ENCODE assay signal across 14 cellular contexts in genomic region chr7:155670521-155670920, GRCh38. TPM values are rescaled to one million over a fixed set of nuclear protein-coding genes. Genes with fewer than 3 reads are reported as not detected.
A peak's percentile ranks its signal among the peaks of the same experiment; 100 is the strongest.
DNase-seq lines count a peak whose midpoint lies in the region; ATAC-seq and TF ChIP-seq lines count a peak whose summit lies in the region.
"Had no signal": no experiment of that assay in that cellular context is flagged by ENCODE, and none has a peak within 500 bp of the region (broad histone marks: within the 10 kb centered on the region; RNA-seq: fewer than 3 reads in every experiment).

No MANE protein-coding gene starts in this region.

- H3K27me3 ChIP-seq in cardiac muscle cell (no peaks in the 10 kb centered on the region), right atrium auricular region (no peaks in the 10 kb centered on the region), thyroid gland (no peaks in the 10 kb centered on the region)

- H3K27ac Mint-ChIP-seq in immature natural killer cell = peak overlapping the region in 4 of 6 donors; percentile 2 to 51 (median 34)
- H3K27ac Mint-ChIP-seq: activated CD8-positive, alpha-beta T cell treated with anti-CD3 and anti-CD28 coated beads, Interleukin-2, amount 10 ng/mL, durations not matched to agents 7 days and 5 days had no signal

- TF ChIP-seq CTCF in cardiac muscle cell (IDR thresholded peaks at IDR 0.05; ENCODE audit: low read depth, low read length) (no peak), right atrium auricular region (IDR thresholded peaks at IDR 0.05) (no peak), thyroid gland (IDR thresholded peaks at IDR 0.05) (no peak)

- H3K36me3 Mint-ChIP-seq in immature natural killer cell = peaks cover 0 to 8% (median 0%) of the 10 kb centered on the region in 3 donors

- H3K9me3 Mint-ChIP-seq in immature natural killer cell = no peaks in the 10 kb centered on the region
- H3K9me3 Mint-ChIP-seq: T-cell had no signal

- no peak for TF ChIP-seq POLR2A in thyroid gland (IDR thresholded peaks at IDR 0.05)

- H3K4me1 Mint-ChIP-seq in immature natural killer cell = peaks cover 66 to 81% of the 10 kb centered on the region in 2 donors

- H3K27ac ChIP-seq in cardiac muscle cell (peak overlapping the region; percentile 5), right atrium auricular region (no peak overlapping the region), thyroid gland (peak overlapping the region in 1 of 3 donors; percentile 8)

- H3K36me3 ChIP-seq in cardiac muscle cell = peaks cover 2% of the 10 kb centered on the region
- no peaks in the 10 kb centered on the region for H3K36me3 ChIP-seq in right atrium auricular region
- H3K36me3 ChIP-seq in thyroid gland = no peaks in the 10 kb centered on the region

- WGBS in thyroid gland, 2 donors = 50 to 54% methylated on average over 5 of the region's 5 CpGs

- H3K9me3 ChIP-seq in cardiac muscle cell (ENCODE audit: low read depth) (no peaks in the 10 kb centered on the region), right atrium auricular region (no peaks in the 10 kb centered on the region), thyroid gland (no peaks in the 10 kb centered on the region)

- H3K4me3 Mint-ChIP-seq in immature natural killer cell = no peak overlapping the region
- H3K4me3 Mint-ChIP-seq: activated CD8-positive, alpha-beta T cell treated with anti-CD3 and anti-CD28 coated beads, Interleukin-2, amount 10 ng/mL, durations not matched to agents 7 days and 5 days; T-cell had no signal

- H3K27me3 Mint-ChIP-seq in immature natural killer cell (ENCODE audit: low read depth in 3 of 3) = peaks cover 0 to 9% (median 5%) of the 10 kb centered on the region in 3 donors
- H3K27me3 Mint-ChIP-seq: T-cell had no signal

- DNase-seq in cardiac muscle cell (ENCODE audit: low read depth in 1 of 2, low spot score in 1 of 2) (no peak), right atrium auricular region (ENCODE audit: low spot score) (no peak), immature natural killer cell (no peak), thyroid gland (peak; percentile 26), T-helper 9 cell (no peak)
- DNase-seq: activated CD8-positive, alpha-beta T cell treated with anti-CD3 and anti-CD28 coated beads, Interleukin-2, amount 10 ng/mL, durations not matched to agents 7 days and 5 days; activated naive CD4-positive, alpha-beta T cell; AML-193; stimulated activated CD4-positive, alpha-beta T cell treated with anti-CD3 and anti-CD28 coated beads, Interleukin-4, amount 100 ng/mL, for 24 hours; stimulated activated naive CD4-positive, alpha-beta T cell treated with Interleukin-2 at 50 U/mL for 16 hours; T-cell had no signal

- ATAC-seq in SK-N-SH treated with all-trans-retinoic acid at 6 μM for 48 hours = peak; percentile 8; the same call in 2 of the 3 replicates
- no peak for ATAC-seq in GM21367 (IDR thresholded peaks at IDR 0.05; ENCODE audit: unreplicated experiment)
- no peak for ATAC-seq in GM21447 (IDR thresholded peaks at IDR 0.05; ENCODE audit: unreplicated experiment)
- ATAC-seq: activated CD8-positive, alpha-beta T cell treated with anti-CD3 and anti-CD28 coated beads, Interleukin-2, amount 10 ng/mL, durations not matched to agents 7 days and 5 days; T-cell had no signal

- H3K4me3 ChIP-seq in cardiac muscle cell (no peak overlapping the region), right atrium auricular region (no peak overlapping the region), thyroid gland (replicated peaks in 1 of 3) (no peak overlapping the region)

- no peaks in the 10 kb centered on the region for H3K4me1 ChIP-seq in cardiac muscle cell (ENCODE audit: low read depth)
- peaks cover 0 to 25% of the 10 kb centered on the region in 2 donors for H3K4me1 ChIP-seq in right atrium auricular region
- peaks cover 16 to 37% of the 10 kb centered on the region in 2 donors for H3K4me1 ChIP-seq in thyroid gland

- intact Hi-C loops in thyroid gland (cut with DNase I) = no loop called here

TF ChIP-seq in SK-N-SH treated with all-trans-retinoic acid at 6 μM for 48 hours, 23 proteins besides CTCF, POLR2A, EP300 and RAD21:
- TF ChIP-seq TOX (CRISPR knock-in tag; IDR thresholded peaks at IDR 0.05; ENCODE audit: borderline replicate concordance) = no peak
- TF ChIP-seq ISL1 (CRISPR knock-in tag; IDR thresholded peaks at IDR 0.05) = no peak
- TF ChIP-seq ESRRG (CRISPR knock-in tag; IDR thresholded peaks at IDR 0.05) = 0 out of 2 replicates have a peak, but pooled peaks have one; percentile 18
- TF ChIP-seq SNAI2 (CRISPR knock-in tag; IDR thresholded peaks at IDR 0.05) = no peak
- no peak for TF ChIP-seq ZNF8 (CRISPR knock-in tag; IDR thresholded peaks at IDR 0.05)
- TF ChIP-seq ZC3H10 (CRISPR knock-in tag; IDR thresholded peaks at IDR 0.05) = no peak

RNA-seq across cellular contexts. Expression of gene RBM33, which starts 26.1 kb away (rescaled TPM):
- total RNA-seq in cardiac muscle cell (19.6 and 51.1 TPM in 2 replicates), right atrium auricular region (10 to 100 TPM; 15.4 to 21.0 TPM), thyroid gland (10 to 100 TPM; 35.7 to 59.9 (median 44.5) TPM)
- polyA plus RNA-seq in cardiac muscle cell (53.5 and 76.3 TPM in 2 replicates), immature natural killer cell (10 to 100 TPM; 10.9 to 61.5 (median 28.3) TPM)

Comparison
In these comparisons a context has a peak if more than half of its experiments do, and no peak if none do; other contexts are left out.
1. DNase-seq: peak in thyroid gland (2 of 2); none in cardiac muscle cell (0 of 2), right atrium auricular region (single experiment), immature natural killer cell (0 of 3) and T-helper 9 cell (single experiment).